ENCODE assay signal across 35 cellular contexts in the genomic region with DNA sequence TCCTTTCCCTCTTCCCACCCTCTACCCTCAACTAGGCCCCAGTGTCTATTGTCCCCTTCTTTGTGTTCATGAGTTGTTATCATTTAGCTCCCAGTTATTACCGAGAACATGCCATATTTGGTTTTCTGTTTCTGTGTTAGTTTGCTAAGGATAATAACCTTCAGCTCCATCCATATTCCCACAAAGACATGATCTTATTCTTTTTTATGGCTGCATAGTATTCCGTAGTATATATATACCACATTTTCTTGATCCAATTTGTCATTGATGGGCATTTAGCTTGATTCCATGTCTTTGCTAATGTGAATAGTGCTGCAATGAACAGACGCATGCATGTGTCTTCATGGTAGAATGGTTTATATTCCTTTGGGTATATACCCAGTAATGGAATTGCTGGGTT.
"Had no signal": no experiment of that assay in that cellular context is flagged by ENCODE, and none has a peak within 500 bp of the region (broad histone marks: within the 10 kb centered on the region; RNA-seq: fewer than 3 reads in every experiment).

No MANE protein-coding gene starts in this region.

- H3K4me3 ChIP-seq: MG63 had no signal

- H3K9me3 ChIP-seq: MG63 had no signal

- H3K27me3 ChIP-seq: MG63 had no signal

- DNase-seq: Karpas-422, Kasumi-1, MG63, MM.1S, NCI-H1048, NCI-H1092, NCI-H1092 treated with DMSO at 0.1 percent for 48 hours, NCI-H1105, NCI-H1105 treated with DMSO at 0.1 percent for 48 hours, NCI-H1417, NCI-H1417 treated with DMSO at 0.1 percent for 48 hours, NCI-H1436, NCI-H1436 treated with DMSO at 0.1 percent for 48 hours, NCI-H146, NCI-H1694, NCI-H1694 treated with DMSO at 0.1 percent for 48 hours, NCI-H187, NCI-H187 treated with DMSO at 0.1 percent for 48 hours, NCI-H1930, NCI-H2029, NCI-H2029 treated with DMSO at 0.1 percent for 48 hours, NCI-H2081, NCI-H2081 treated with DMSO at 0.1 percent for 48 hours, NCI-H2107, NCI-H2171, NCI-H2171 treated with DMSO at 0.1 percent for 48 hours, NCI-H2227 treated with DMSO at 0.1 percent for 48 hours, NCI-H226, NCI-H345, NCI-H446, NCI-H446 treated with DMSO at 0.1 percent for 48 hours, NCI-H510A, NCI-H510A treated with DMSO at 0.1 percent for 48 hours, NCI-H524, NCI-H524 treated with DMSO at 0.1 percent for 48 hours had no signal

- H3K36me3 ChIP-seq: MG63 had no signal
